8 cellular contexts compared by ENCODE assay signal in genomic region chr1:33295450-33296081, GRCh38. TPM values are rescaled to one million over a fixed set of nuclear protein-coding genes. Genes with fewer than 3 reads are reported as not detected.
DNase-seq lines count a peak whose midpoint lies in the region; ATAC-seq and TF ChIP-seq lines count a peak whose summit lies in the region.
"Had no signal": no experiment of that assay in that cellular context is flagged by ENCODE, and none has a peak within 500 bp of the region (broad histone marks: within the 10 kb centered on the region; RNA-seq: fewer than 3 reads in every experiment).

No MANE protein-coding gene starts in this region.

- peaks cover 27% of the 10 kb centered on the region for H3K36me3 Mint-ChIP-seq in effector memory CD8-positive, alpha-beta T cell (ENCODE audit: insufficient read depth)

- peak; percentile 92 for DNase-seq in GM13977 (ENCODE audit: low spot score)
- DNase-seq in NCI-H82 (lab: John Stamatoyannopoulos, UW): peak; percentile 95
- peak; percentile 73 to 79 for DNase-seq in activated CD8-positive, alpha-beta memory T cell treated with anti-CD3 and anti-CD28 coated beads for 1 hour (ENCODE audit: extremely low read depth in 1 of 2, low read depth in 1 of 2)
- peak; percentile 87 to 91 (median 87) for DNase-seq in effector memory CD8-positive, alpha-beta T cell
- DNase-seq in mesenteric fat pad (ENCODE audit: low spot score): peak; percentile 93
- DNase-seq in stimulated activated CD8-positive, alpha-beta memory T cell treated with anti-CD3 and anti-CD28 coated beads, Interleukin-2, amount 100 ng/mL, for 48 hours (ENCODE audit: low read depth in 2 of 2): peak; percentile 81

- peak; percentile 94 for TF ChIP-seq CTCF in GM13977 (IDR thresholded peaks at IDR 0.05; ENCODE audit: extremely low read depth, insufficient read depth, missing control alignments)

- peak; percentile 66 for ATAC-seq in HG03442 (IDR thresholded peaks at IDR 0.05; ENCODE audit: unreplicated experiment)
- ATAC-seq in effector memory CD8-positive, alpha-beta T cell (replicated peaks): peak; percentile 97

- no peak overlapping the region for H3K4me3 Mint-ChIP-seq in effector memory CD8-positive, alpha-beta T cell

- in situ Hi-C loops in GM13977 (cut with MboI; ENCODE audit: low pct_unique_long_range_greater_than_20kb, low sequenced_read_pairs, unreplicated experiment): loop anchor here (10.0 kb wide), 1 partner anchor 179 kb away; the partner anchor contains the start of gene ZSCAN20

- no peaks in the 10 kb centered on the region for H3K9me3 Mint-ChIP-seq in effector memory CD8-positive, alpha-beta T cell

- peaks cover 15 to 19% of the 10 kb centered on the region in 2 donors for H3K4me1 Mint-ChIP-seq in effector memory CD8-positive, alpha-beta T cell (ENCODE audit: low read depth in 2 of 2)

- H3K27ac Mint-ChIP-seq in effector memory CD8-positive, alpha-beta T cell: no peak overlapping the region

- H3K27me3 Mint-ChIP-seq in effector memory CD8-positive, alpha-beta T cell: no peaks in the 10 kb centered on the region

RNA-seq across cellular contexts. Expression of gene A3GALT2, which starts 25.3 kb away (rescaled TPM):
- total RNA-seq in mesenteric fat pad: not detected
- total RNA-seq: temporal lobe had no signal

RNA-seq across cellular contexts. Expression of gene ZNF362, which starts 39.3 kb away (rescaled TPM):
- 29.6 TPM for total RNA-seq in mesenteric fat pad

Comparison
In these comparisons a context has a peak if more than half of its experiments do, and no peak if none do; other contexts are left out.
1. Peak in every context shown above with its lines: DNase-seq and ATAC-seq.